Comparison of ENCODE assay signal across 2 cellular contexts in the genomic region with DNA sequence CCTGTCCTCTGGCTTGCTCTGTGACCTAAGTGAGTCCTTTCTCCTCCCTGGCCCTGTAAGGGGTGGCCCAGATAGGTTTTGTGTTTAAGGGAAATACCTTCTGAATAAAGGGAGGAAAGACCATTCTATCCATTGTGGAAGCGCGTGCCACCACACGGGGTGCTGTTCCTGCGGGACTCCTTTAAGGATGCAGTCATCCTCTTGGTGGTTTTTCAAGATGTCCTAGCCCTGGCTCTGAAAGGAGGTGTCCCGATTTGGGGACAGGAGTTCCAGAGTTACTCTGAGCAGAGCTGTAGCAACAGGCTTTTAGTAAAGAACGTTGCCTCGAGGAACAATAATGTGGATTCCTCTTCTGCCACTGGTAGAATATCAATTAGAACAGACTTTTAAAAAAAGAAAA.
TF ChIP-seq lines count a peak whose summit lies in the region.

No MANE protein-coding gene starts in this region.

TF ChIP-seq in HEK293, 187 proteins besides CTCF, POLR2A, EP300 and RAD21 (continued from another document):
- no peak for TF ChIP-seq ZNF24 (tag by site-specific recombination; IDR thresholded peaks at IDR 0.05)
- TF ChIP-seq MZF1 (tag by site-specific recombination; IDR thresholded peaks at IDR 0.05; ENCODE audit: borderline replicate concordance): no peak
- TF ChIP-seq, protein P1, sequence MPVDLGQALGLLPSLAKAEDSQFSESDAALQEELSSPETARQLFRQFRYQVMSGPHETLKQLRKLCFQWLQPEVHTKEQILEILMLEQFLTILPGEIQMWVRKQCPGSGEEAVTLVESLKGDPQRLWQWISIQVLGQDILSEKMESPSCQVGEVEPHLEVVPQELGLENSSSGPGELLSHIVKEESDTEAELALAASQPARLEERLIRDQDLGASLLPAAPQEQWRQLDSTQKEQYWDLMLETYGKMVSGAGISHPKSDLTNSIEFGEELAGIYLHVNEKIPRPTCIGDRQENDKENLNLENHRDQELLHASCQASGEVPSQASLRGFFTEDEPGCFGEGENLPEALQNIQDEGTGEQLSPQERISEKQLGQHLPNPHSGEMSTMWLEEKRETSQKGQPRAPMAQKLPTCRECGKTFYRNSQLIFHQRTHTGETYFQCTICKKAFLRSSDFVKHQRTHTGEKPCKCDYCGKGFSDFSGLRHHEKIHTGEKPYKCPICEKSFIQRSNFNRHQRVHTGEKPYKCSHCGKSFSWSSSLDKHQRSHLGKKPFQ (tag by site-specific recombination; IDR thresholded peaks at IDR 0.05): no peak
- TF ChIP-seq ZBTB48 (tag by site-specific recombination; IDR thresholded peaks at IDR 0.05): no peak
- no peak for TF ChIP-seq ZNF214 (tag by site-specific recombination; IDR thresholded peaks at IDR 0.05; ENCODE audit: borderline replicate concordance)
- no peak for TF ChIP-seq MYNN (tag by site-specific recombination; IDR thresholded peaks at IDR 0.05; ENCODE audit: borderline replicate concordance)
- no peak for TF ChIP-seq ZNF248 (tag by site-specific recombination; IDR thresholded peaks at IDR 0.05)
- TF ChIP-seq ZNF26 (tag by site-specific recombination; IDR thresholded peaks at IDR 0.05): no peak
- TF ChIP-seq SP7 (tag by site-specific recombination; IDR thresholded peaks at IDR 0.05): no peak
- TF ChIP-seq, protein P2, sequence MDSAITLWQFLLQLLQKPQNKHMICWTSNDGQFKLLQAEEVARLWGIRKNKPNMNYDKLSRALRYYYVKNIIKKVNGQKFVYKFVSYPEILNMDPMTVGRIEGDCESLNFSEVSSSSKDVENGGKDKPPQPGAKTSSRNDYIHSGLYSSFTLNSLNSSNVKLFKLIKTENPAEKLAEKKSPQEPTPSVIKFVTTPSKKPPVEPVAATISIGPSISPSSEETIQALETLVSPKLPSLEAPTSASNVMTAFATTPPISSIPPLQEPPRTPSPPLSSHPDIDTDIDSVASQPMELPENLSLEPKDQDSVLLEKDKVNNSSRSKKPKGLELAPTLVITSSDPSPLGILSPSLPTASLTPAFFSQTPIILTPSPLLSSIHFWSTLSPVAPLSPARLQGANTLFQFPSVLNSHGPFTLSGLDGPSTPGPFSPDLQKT (IDR thresholded peaks at IDR 0.05; ENCODE audit: borderline replicate concordance, low read depth, low read length): no peak
- no peak for TF ChIP-seq ZFP3 (tag by site-specific recombination; IDR thresholded peaks at IDR 0.05; ENCODE audit: low read depth)
- TF ChIP-seq ZNF670 (tag by site-specific recombination; IDR thresholded peaks at IDR 0.05; ENCODE audit: low read depth): no peak

TF ChIP-seq in K562, 482 proteins besides CTCF, POLR2A, EP300 and RAD21 (continued from another document and continues in another):
- TF ChIP-seq STAT5B (CRISPR knock-in tag; IDR thresholded peaks at IDR 0.05) (no peak), NFE2 (IDR thresholded peaks at IDR 0.05; ENCODE audit: low read depth) (no peak), CTCFL (IDR thresholded peaks at IDR 0.05; ENCODE audit: borderline replicate concordance, insufficient read depth, low read depth, low read length, poor library complexity, severe bottlenecking) (peak; percentile 20), HOXB6 (CRISPR knock-in tag; IDR thresholded peaks at IDR 0.05; ENCODE audit: borderline replicate concordance) (no peak), SIRT6 (IDR thresholded peaks at IDR 0.05; ENCODE audit: low read depth, low read length) (no peak), HEY1 (CRISPR knock-in tag; IDR thresholded peaks at IDR 0.05; ENCODE audit: borderline replicate concordance) (no peak), CBX1 (IDR thresholded peaks at IDR 0.05; ENCODE audit: low read depth) (no peak), JUNB (CRISPR knock-in tag; conservative IDR thresholded peaks at IDR 0.05) (no peak), ETV6 (IDR thresholded peaks at IDR 0.05; ENCODE audit: borderline replicate concordance in 1 of 2, low read depth in 2 of 2, low read length in 1 of 2) (no peak), ETV6 (CRISPR knock-in tag; IDR thresholded peaks at IDR 0.05; ENCODE audit: borderline replicate concordance) (no peak), ETS2 (tag; IDR thresholded peaks at IDR 0.05; ENCODE audit: borderline replicate concordance, poor library complexity, severe bottlenecking) (no peak), LARP7 (IDR thresholded peaks at IDR 0.05) (no peak), DNMT1 (IDR thresholded peaks at IDR 0.05) (no peak), MEF2D (tag; conservative IDR thresholded peaks at IDR 0.05; ENCODE audit: low read depth) (peak; percentile 39; the same call in 1 of the 2 replicates), BRD9 (IDR thresholded peaks at IDR 0.05; ENCODE audit: low read depth, partially characterized antibody) (no peak), POU5F1 (IDR thresholded peaks at IDR 0.05; ENCODE audit: borderline replicate concordance, low read depth, low read length, partially characterized antibody) (no peak), C11orf30 (IDR thresholded peaks at IDR 0.05; ENCODE audit: low read depth) (no peak), E2F1 (CRISPR knock-in tag; IDR thresholded peaks at IDR 0.05) (no peak), PHF8 (IDR thresholded peaks at IDR 0.05; ENCODE audit: borderline replicate concordance, low read length) (no peak), SMAD4 (CRISPR knock-in tag; conservative IDR thresholded peaks at IDR 0.05) (peak; percentile 46; the same call in 1 of the 2 replicates), KLF10 (CRISPR knock-in tag; IDR thresholded peaks at IDR 0.05) (no peak), ZNF197 (CRISPR knock-in tag; IDR thresholded peaks at IDR 0.05; ENCODE audit: low read depth) (0 out of 2 replicates have a peak, but pooled peaks have one; percentile 22), ZNF324 (CRISPR knock-in tag; IDR thresholded peaks at IDR 0.05) (no peak), BACH1 (tag; IDR thresholded peaks at IDR 0.05) (no peak), ZNF507 (tag; conservative IDR thresholded peaks at IDR 0.05) (no peak), ZNF609 (CRISPR knock-in tag; IDR thresholded peaks at IDR 0.05; ENCODE audit: borderline replicate concordance) (no peak), EGR1 (conservative IDR thresholded peaks at IDR 0.05) (no peak), CHD2 (IDR thresholded peaks at IDR 0.05; ENCODE audit: low read depth, low read length) (no peak), ZNF23 (CRISPR knock-in tag; IDR thresholded peaks at IDR 0.05) (no peak), MEIS2 (IDR thresholded peaks at IDR 0.05; ENCODE audit: partially characterized antibody) (no peak), DDX20 (tag; IDR thresholded peaks at IDR 0.05; ENCODE audit: low read depth) (no peak), ZNF512 (tag; IDR thresholded peaks at IDR 0.05) (no peak), CSDE1 (IDR thresholded peaks at IDR 0.05) (no peak), NCOR1 (IDR thresholded peaks at IDR 0.05) (no peak), ZFX (CRISPR knock-in tag; IDR thresholded peaks at IDR 0.05) (no peak), CCAR2 (IDR thresholded peaks at IDR 0.05; ENCODE audit: low read depth, low read length) (no peak)
- TF ChIP-seq, protein P3, sequence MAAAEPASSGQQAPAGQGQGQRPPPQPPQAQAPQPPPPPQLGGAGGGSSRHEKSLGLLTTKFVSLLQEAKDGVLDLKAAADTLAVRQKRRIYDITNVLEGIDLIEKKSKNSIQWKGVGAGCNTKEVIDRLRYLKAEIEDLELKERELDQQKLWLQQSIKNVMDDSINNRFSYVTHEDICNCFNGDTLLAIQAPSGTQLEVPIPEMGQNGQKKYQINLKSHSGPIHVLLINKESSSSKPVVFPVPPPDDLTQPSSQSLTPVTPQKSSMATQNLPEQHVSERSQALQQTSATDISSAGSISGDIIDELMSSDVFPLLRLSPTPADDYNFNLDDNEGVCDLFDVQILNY (CRISPR knock-in tag; IDR thresholded peaks at IDR 0.05): no peak
- TF ChIP-seq, protein P4, sequence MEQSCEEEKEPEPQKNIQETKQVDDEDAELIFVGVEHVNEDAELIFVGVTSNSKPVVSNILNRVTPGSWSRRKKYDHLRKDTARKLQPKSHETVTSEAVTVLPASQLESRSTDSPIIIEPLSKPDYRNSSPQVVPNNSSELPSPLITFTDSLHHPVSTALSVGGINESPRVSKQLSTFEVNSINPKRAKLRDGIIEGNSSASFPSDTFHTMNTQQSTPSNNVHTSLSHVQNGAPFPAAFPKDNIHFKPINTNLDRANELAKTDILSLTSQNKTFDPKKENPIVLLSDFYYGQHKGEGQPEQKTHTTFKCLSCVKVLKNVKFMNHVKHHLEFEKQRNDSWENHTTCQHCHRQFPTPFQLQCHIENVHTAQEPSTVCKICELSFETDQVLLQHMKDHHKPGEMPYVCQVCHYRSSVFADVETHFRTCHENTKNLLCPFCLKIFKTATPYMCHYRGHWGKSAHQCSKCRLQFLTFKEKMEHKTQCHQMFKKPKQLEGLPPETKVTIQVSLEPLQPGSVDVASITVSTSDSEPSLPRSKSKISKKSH (CRISPR knock-in tag; IDR thresholded peaks at IDR 0.05): no peak
